ENCODE assay signal across 1 cellular context in the genomic region with DNA sequence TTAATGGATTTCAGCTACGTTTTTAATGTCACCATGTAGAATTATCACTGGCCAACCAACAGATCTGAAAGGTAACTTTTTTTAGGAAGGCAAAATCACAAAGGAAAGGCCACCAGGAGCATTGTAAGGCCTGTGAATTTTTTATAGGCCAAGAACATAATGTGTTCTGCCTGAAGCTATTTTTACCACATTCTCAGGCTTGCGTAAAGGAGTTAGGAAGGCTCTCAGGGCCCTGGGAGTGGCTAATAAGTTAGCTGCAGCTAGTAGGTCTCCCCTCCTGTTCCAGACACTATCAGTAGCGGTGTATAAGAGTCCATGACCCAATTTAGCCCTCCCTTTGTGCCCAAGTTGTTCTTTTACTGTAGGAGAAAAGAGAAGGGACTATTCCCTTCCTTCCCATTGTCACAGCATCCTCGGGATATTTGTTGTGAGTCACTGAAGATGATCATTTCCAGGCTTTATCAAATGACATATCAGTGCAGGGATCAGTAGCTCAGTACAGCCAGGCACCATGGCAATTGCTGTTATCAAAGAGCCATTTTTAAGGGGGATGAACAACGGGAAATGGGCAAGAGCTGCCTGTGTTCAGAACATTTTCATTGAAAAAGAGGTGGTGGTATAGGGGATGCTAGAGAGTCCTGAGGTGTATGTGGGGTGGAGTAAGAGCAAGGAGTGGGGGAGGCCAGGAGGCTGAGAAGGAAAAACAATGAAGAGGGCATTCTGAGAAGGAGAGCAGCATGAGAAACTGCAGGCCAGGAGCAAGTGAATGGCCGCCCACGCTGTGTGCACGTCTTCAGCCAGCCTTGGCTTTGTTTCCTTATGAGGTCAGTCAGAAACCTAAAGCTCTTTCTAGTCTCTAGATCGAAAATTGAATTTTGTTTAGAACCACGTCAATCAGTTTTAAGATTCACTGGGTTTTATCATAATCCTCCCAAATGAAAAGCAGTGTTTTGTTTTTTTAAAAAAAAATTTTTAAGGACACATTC.
TF ChIP-seq lines count a peak whose summit lies in the region.

No MANE protein-coding gene starts in this region.

TF ChIP-seq in GM12878, 131 proteins besides CTCF, POLR2A, EP300 and RAD21 (continued from another document):
- TF ChIP-seq, protein P1, sequence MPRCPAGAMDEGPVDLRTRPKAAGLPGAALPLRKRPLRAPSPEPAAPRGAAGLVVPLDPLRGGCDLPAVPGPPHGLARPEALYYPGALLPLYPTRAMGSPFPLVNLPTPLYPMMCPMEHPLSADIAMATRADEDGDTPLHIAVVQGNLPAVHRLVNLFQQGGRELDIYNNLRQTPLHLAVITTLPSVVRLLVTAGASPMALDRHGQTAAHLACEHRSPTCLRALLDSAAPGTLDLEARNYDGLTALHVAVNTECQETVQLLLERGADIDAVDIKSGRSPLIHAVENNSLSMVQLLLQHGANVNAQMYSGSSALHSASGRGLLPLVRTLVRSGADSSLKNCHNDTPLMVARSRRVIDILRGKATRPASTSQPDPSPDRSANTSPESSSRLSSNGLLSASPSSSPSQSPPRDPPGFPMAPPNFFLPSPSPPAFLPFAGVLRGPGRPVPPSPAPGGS (IDR thresholded peaks at IDR 0.05; ENCODE audit: borderline replicate concordance, insufficient read depth, low read depth, low read length, poor library complexity, severe bottlenecking), result no peak
- TF ChIP-seq SREBF2 (IDR thresholded peaks at IDR 0.05; ENCODE audit: low read length) (no peak), ZNF207 (IDR thresholded peaks at IDR 0.05; ENCODE audit: borderline replicate concordance) (no peak)
